ENCODE assay signal across 1 cellular context in genomic region chr15:87687176-87687890, GRCh38.
TF ChIP-seq lines count a peak whose summit lies in the region.

No MANE protein-coding gene starts in this region.

TF ChIP-seq in SK-N-SH, 30 proteins besides CTCF, POLR2A, EP300 and RAD21 (continued from another document):
- TF ChIP-seq YY1 (IDR thresholded peaks at IDR 0.05; ENCODE audit: low read depth) (no peak), MXI1 (IDR thresholded peaks at IDR 0.05; ENCODE audit: low read depth, low read length) (no peak)
